ENCODE assay signal across 33 cellular contexts in the genomic region with DNA sequence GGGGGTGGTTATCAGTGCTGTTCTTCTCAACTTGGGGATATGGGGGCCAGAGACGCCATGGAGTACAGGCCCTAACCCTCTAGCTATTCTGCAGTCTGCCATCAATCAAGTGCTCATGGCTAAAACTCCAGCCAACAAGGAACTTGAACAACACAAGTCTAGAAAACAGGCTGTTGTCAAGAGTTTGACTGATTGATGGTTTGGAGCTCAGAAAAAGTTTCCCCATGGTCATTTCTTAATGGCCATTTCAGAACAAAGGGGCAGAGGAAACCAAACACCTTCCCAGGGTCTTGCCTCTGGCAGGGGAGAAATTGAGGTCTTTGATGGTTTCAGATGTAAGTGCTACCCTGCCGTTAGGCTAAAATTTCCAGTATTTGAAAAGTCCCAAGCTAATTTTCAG. TPM values are rescaled to one million over a fixed set of nuclear protein-coding genes. Genes with fewer than 3 reads are reported as not detected.
"Had no signal": no experiment of that assay in that cellular context is flagged by ENCODE, and none has a peak within 500 bp of the region (broad histone marks: within the 10 kb centered on the region; RNA-seq: fewer than 3 reads in every experiment).

No MANE protein-coding gene starts in this region.

- H3K27me3 ChIP-seq: brain microvascular endothelial cell had no signal

- H3K9me3 ChIP-seq: esophagus muscularis mucosa, gastrocnemius medialis, heart left ventricle had no signal

- H3K27ac ChIP-seq: brain microvascular endothelial cell, coronary artery, esophagus muscularis mucosa, foreskin keratinocyte, gastrocnemius medialis, heart left ventricle, WERI-Rb-1 had no signal

- H3K4me1 ChIP-seq: foreskin keratinocyte, gastrocnemius medialis, heart left ventricle had no signal

- DNase-seq: activated B cell treated with CpG ODN at 0.5 μM for 24 hours; activated CD4-positive, alpha-beta T cell treated with anti-CD3 and anti-CD28 coated beads for 48 hours; activated CD4-positive, alpha-beta T cell treated with anti-CD3 and anti-CD28 coated beads, Interleukin-2, amount 50 U/mL, for 1 hour; activated CD4-positive, alpha-beta T cell treated with anti-CD3 and anti-CD28 coated beads, Interleukin-2, amount 50 U/mL, for 48 hours; activated CD8-positive, alpha-beta memory T cell treated with anti-CD3 and anti-CD28 coated beads for 24 hours; activated CD8-positive, alpha-beta T cell treated with anti-CD3 and anti-CD28 coated beads for 36 hours; activated effector memory CD4-positive, alpha-beta T cell treated with Interleukin-2 at 50 U/mL for 16 hours; activated gamma-delta T cell treated with Interleukin-2 at 50 U/mL for 16 hours; activated naive CD4-positive, alpha-beta T cell treated with anti-CD3 and anti-CD28 coated beads, Interleukin-2, amount 50 U/mL, for 16 hours; activated naive CD4-positive, alpha-beta T cell treated with Interleukin-2 at 50 U/mL for 16 hours; activated T-cell treated with anti-CD3 and anti-CD28 coated beads, Interleukin-2, amount 50 U/mL, for 4 hours; amniotic stem cell; anterior cingulate cortex; brain microvascular endothelial cell; dermis blood vessel endothelial cell; effector CD4-positive, alpha-beta T cell; effector memory CD8-positive, alpha-beta T cell; erythroblast; foreskin keratinocyte; gastrocnemius medialis; glutamatergic neuron; heart left ventricle; T-helper 17 cell; T1000; WERI-Rb-1 had no signal

- H3K36me3 ChIP-seq: brain microvascular endothelial cell, esophagus muscularis mucosa, gastrocnemius medialis, heart left ventricle, WERI-Rb-1 had no signal

- ATAC-seq: activated CD4-positive, CD25-positive, alpha-beta regulatory T cell treated with anti-CD3 and anti-CD28 coated beads, Interleukin-2, amount 50 U/mL, for 24 hours; activated CD8-positive, alpha-beta T cell treated with anti-CD3 and anti-CD28 coated beads for 36 hours; activated T-cell treated with anti-CD3 and anti-CD28 coated beads, Interleukin-2, amount 50 U/mL, for 4 hours; activated T-helper 17 cell treated with anti-CD3 and anti-CD28 coated beads, Interleukin-2, amount 50 U/mL, for 72 hours; effector memory CD8-positive, alpha-beta T cell; foreskin keratinocyte; gastrocnemius medialis; heart left ventricle; T-helper 17 cell had no signal

- H3K4me3 ChIP-seq: coronary artery, esophagus muscularis mucosa, gastrocnemius medialis, heart left ventricle had no signal

RNA-seq across cellular contexts. Expression of gene PCK1, which starts 15.1 kb away (rescaled TPM):
- total RNA-seq: activated B cell treated with CpG ODN at 0.5 μM for 24 hours; activated CD8-positive, alpha-beta T cell treated with anti-CD3 and anti-CD28 coated beads for 36 hours; activated T-helper 17 cell treated with anti-CD3 and anti-CD28 coated beads, Interleukin-2, amount 50 U/mL, for 72 hours; astrocyte; bronchial epithelial cell; dermis blood vessel endothelial cell; foreskin keratinocyte; T-helper 17 cell had no signal
- polyA plus RNA-seq: foreskin keratinocyte had no signal

RNA-seq across cellular contexts. Expression of gene ZBP1, which starts 44.2 kb away (rescaled TPM):
- total RNA-seq: astrocyte, bronchial epithelial cell, dermis blood vessel endothelial cell, foreskin keratinocyte, gastrocnemius medialis had no signal

RNA-seq across cellular contexts. Expression of gene CTCFL, which starts 51.1 kb away (rescaled TPM):
- total RNA-seq: activated B cell treated with CpG ODN at 0.5 μM for 24 hours; activated CD8-positive, alpha-beta T cell treated with anti-CD3 and anti-CD28 coated beads for 36 hours; activated T-helper 17 cell treated with anti-CD3 and anti-CD28 coated beads, Interleukin-2, amount 50 U/mL, for 72 hours; astrocyte; bronchial epithelial cell; cardiac septum; cerebellum; dermis blood vessel endothelial cell; esophagus muscularis mucosa; foreskin keratinocyte; gastrocnemius medialis; heart left ventricle; T-helper 17 cell had no signal
- polyA plus RNA-seq: foreskin keratinocyte, heart left ventricle had no signal
